In genomic region chr5:53991942-53992341, GRCh38 we compare ENCODE assay signal across 10 cellular contexts.
DNase-seq lines count a peak whose midpoint lies in the region; ATAC-seq, FAIRE-seq and TF ChIP-seq lines count a peak whose summit lies in the region.
"Had no signal": no experiment of that assay in that cellular context is flagged by ENCODE, and none has a peak within 500 bp of the region (broad histone marks: within the 10 kb centered on the region; RNA-seq: fewer than 3 reads in every experiment).

No MANE protein-coding gene starts in this region.

- no peaks in the 10 kb centered on the region for H3K79me2 ChIP-seq in OCI-LY7 (ENCODE audit: insufficient read depth, low read depth, low read length)

- POLR2A ChIA-PET in OCI-LY7 (lab: Charles Lee), result interaction anchor here (1.1 kb wide), 1 partner anchor 89 kb away, joined by 3 read pairs; no protein-coding TSS in a partner anchor

- no peak overlapping the region for H3K4me2 ChIP-seq in OCI-LY7 (ENCODE audit: low read length)

- peak; percentile 16 for FAIRE-seq in GM12891 (lab: Jason Lieb, UNC)
- FAIRE-seq: islet of Langerhans had no signal

- no peak overlapping the region for H3K27ac ChIP-seq in OCI-LY7 (ENCODE audit: low read depth, low read length, poor library complexity, severe bottlenecking)
- H3K27ac ChIP-seq: tibial nerve had no signal

- no peaks in the 10 kb centered on the region for H3K9me3 ChIP-seq in OCI-LY7 (ENCODE audit: low read length)
- H3K9me3 ChIP-seq: tibial nerve had no signal

- no peak overlapping the region for H3K4me3 ChIP-seq in OCI-LY7 (ENCODE audit: low read depth, low read length, poor library complexity, severe bottlenecking)
- H3K4me3 ChIP-seq: tibial nerve had no signal

- TF ChIP-seq CTCF in AG09319 (IDR thresholded peaks at IDR 0.05; ENCODE audit: low read depth, low read length), result peak; percentile 20
- TF ChIP-seq CTCF in OCI-LY7 (conservative IDR thresholded peaks at IDR 0.05; ENCODE audit: low read length), result peak; percentile 66

- no TSS peak for BruUV-seq in OCI-LY7 (replicated peaks; lab: Mats Ljungman, UMichigan)

- H3K9me2 ChIP-seq in OCI-LY7 (ENCODE audit: insufficient read depth, low read length), result no peaks in the 10 kb centered on the region

- H3K36me3 ChIP-seq in OCI-LY7 (ENCODE audit: insufficient read depth, low read length), result no peaks in the 10 kb centered on the region
- H3K36me3 ChIP-seq: tibial nerve had no signal

- no peak overlapping the region for H2AFZ ChIP-seq in OCI-LY7 (ENCODE audit: low read length)

- intact Hi-C loops in OCI-LY7 (cut with micrococcal nuclease; ENCODE audit: unreplicated experiment), result no loop called here

- no peak for ATAC-seq in GM21528 (IDR thresholded peaks at IDR 0.05; ENCODE audit: low FRiP score, unreplicated experiment)
- no peak for ATAC-seq in GM21825 (IDR thresholded peaks at IDR 0.05; ENCODE audit: unreplicated experiment)

- H3K4me1 ChIP-seq in OCI-LY7 (ENCODE audit: insufficient read depth, low read length, poor library complexity, severe bottlenecking), result no peaks in the 10 kb centered on the region
- H3K4me1 ChIP-seq: tibial nerve had no signal

- no peaks in the 10 kb centered on the region; the same call in 1 of the 2 replicates for H4K20me1 ChIP-seq in OCI-LY7 (ENCODE audit: insufficient read depth, low read length)

- CTCF ChIA-PET in OCI-LY7 (lab: Charles Lee; ENCODE audit: unreplicated experiment), result no interaction called here

- TF ChIP-seq POLR2A in GM12891 (IDR thresholded peaks at IDR 0.05; ENCODE audit: low read depth, low read length), result no peak

- DNase-seq in AG09319 (ENCODE audit: extremely low read depth, low read depth), result no peak
- DNase-seq in GM12891 (ENCODE audit: insufficient read length, low spot score), result no peak
- no peak for DNase-seq in OCI-LY7 (ENCODE audit: low spot score)
- DNase-seq in fibroblast of peridontal ligament (ENCODE audit: extremely low read depth), result peak; percentile 52
- no peak for DNase-seq in globus pallidus (ENCODE audit: low spot score)
- DNase-seq in UCSD-AML1 (lab: John Stamatoyannopoulos, UW; ENCODE audit: unreplicated experiment), result no peak

TF ChIP-seq in GM12891, 5 proteins besides CTCF, POLR2A, EP300 and RAD21:
- TF ChIP-seq POU2F2 (IDR thresholded peaks at IDR 0.05; ENCODE audit: low read depth, low read length) (no peak), PAX5 (IDR thresholded peaks at IDR 0.05; ENCODE audit: insufficient read depth, low read length, severe bottlenecking) (no peak), SPI1 (IDR thresholded peaks at IDR 0.05; ENCODE audit: low read depth, low read length) (no peak), POLR2AphosphoS5 (IDR thresholded peaks at IDR 0.05; ENCODE audit: low read depth, low read length) (no peak), TAF1 (IDR thresholded peaks at IDR 0.05; ENCODE audit: low read depth, low read length) (no peak)
